8 cellular contexts compared by ENCODE assay signal in the genomic region with DNA sequence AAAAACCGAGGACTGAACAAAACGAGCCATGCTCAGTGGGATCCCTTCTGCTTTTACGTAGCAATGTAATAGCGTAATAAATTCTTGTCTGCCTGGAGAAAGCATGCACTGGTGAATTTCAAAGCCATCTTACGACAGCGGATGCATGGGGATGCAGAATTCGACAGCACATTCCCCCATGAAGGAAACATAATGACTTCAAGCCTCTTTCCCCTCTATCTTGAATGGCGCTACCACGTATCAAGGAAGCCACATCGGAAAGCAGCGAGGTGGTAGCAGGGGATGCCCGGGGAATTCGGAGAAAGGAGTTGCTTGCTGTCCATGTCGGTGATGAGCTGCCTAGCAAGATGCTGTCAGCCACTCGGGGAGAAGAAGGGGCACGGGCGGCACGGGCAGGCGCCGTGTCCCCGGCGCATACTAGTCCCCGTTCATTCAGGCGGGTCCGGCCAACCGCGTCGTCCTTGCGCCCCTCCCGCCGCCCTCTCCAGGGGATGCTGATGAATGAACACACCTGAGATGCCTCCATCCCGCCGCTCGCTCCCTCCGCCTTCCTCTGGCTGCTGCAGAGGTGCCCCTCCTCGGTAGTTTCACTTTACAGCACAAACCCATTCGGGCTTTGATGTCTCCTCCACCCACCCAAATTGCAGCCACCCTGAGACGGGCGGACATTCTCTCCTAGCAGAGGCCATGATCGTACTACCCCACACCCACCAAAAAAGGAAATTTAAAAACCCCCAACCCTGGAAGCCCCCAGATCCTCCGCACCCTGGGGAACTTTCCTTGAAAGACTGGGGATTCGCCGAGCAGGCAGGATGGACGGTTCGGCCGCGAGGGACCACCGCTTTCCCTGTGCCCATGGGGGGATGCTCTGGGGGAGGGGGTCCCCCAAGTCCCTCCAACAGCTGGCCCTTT. TPM values are rescaled to one million over a fixed set of nuclear protein-coding genes. Genes with fewer than 3 reads are reported as not detected.
DNase-seq lines count a peak whose midpoint lies in the region; ATAC-seq and TF ChIP-seq lines count a peak whose summit lies in the region.

No MANE protein-coding gene starts in this region.

- peak overlapping the region; percentile 68 to 72 for H3K27ac Mint-ChIP-seq in natural killer cell treated with Interleukin-12 subunit alpha and Interleukin-12 subunit beta and Interleukin-15 and Interleukin-18, amount 100 ng/mL, for 72 hours

- no peaks in the 10 kb centered on the region for H3K9me3 ChIP-seq in esophagus squamous epithelium
- H3K9me3 ChIP-seq in stomach smooth muscle (ENCODE audit: control insufficient read depth in 2 of 2, low read length in 2 of 2) = no peaks in the 10 kb centered on the region

- peaks cover 11% of the 10 kb centered on the region for H3K27me3 Mint-ChIP-seq in activated T-cell treated with anti-CD3 and anti-CD28 coated beads, Interleukin-2, amount 50 U/mL, for 4 hours (ENCODE audit: low read depth)
- H3K27me3 Mint-ChIP-seq in natural killer cell treated with Interleukin-12 subunit alpha and Interleukin-12 subunit beta and Interleukin-15 and Interleukin-18, amount 100 ng/mL, for 72 hours = peaks cover 7 to 16% of the 10 kb centered on the region in 2 donors

- no peaks in the 10 kb centered on the region for H3K27me3 ChIP-seq in esophagus squamous epithelium
- no peaks in the 10 kb centered on the region for H3K27me3 ChIP-seq in stomach smooth muscle (ENCODE audit: control insufficient read depth in 1 of 2, insufficient read depth in 2 of 2, low read length in 2 of 2)

- peak overlapping the region; percentile 98 for H3K4me3 Mint-ChIP-seq in activated T-cell treated with anti-CD3 and anti-CD28 coated beads, Interleukin-2, amount 50 U/mL, for 4 hours
- peak overlapping the region; percentile 99 for H3K4me3 Mint-ChIP-seq in natural killer cell treated with Interleukin-12 subunit alpha and Interleukin-12 subunit beta and Interleukin-15 and Interleukin-18, amount 100 ng/mL, for 72 hours

- H3K4me1 ChIP-seq in esophagus squamous epithelium (peaks cover 0 to 24% (median 0%) of the 10 kb centered on the region in 3 donors), stomach smooth muscle (ENCODE audit: control insufficient read depth, insufficient read depth, low read length) (peaks cover 30% of the 10 kb centered on the region)

- H3K9me3 Mint-ChIP-seq in activated T-cell treated with anti-CD3 and anti-CD28 coated beads, Interleukin-2, amount 50 U/mL, for 4 hours = no peaks in the 10 kb centered on the region
- no peaks in the 10 kb centered on the region for H3K9me3 Mint-ChIP-seq in natural killer cell treated with Interleukin-12 subunit alpha and Interleukin-12 subunit beta and Interleukin-15 and Interleukin-18, amount 100 ng/mL, for 72 hours

- 5 to 8% methylated on average over 23 to 39 of the region's 48 CpGs for WGBS in esophagus squamous epithelium, 2 donors

- H3K36me3 ChIP-seq in esophagus squamous epithelium (no peaks in the 10 kb centered on the region), stomach smooth muscle (ENCODE audit: control insufficient read depth in 2 of 2, insufficient read depth in 2 of 2, low read length in 2 of 2) (peaks cover 3 to 9% of the 10 kb centered on the region in 2 donors)

- TF ChIP-seq POLR2A in esophagus squamous epithelium (IDR thresholded peaks at IDR 0.05) = no peak

- TF ChIP-seq CTCF in esophagus squamous epithelium (IDR thresholded peaks at IDR 0.05) = no peak

- peak overlapping the region; percentile 99 for H3K9ac ChIP-seq in stomach smooth muscle (ENCODE audit: low read length in 2 of 2)

- ATAC-seq in activated T-cell treated with anti-CD3 and anti-CD28 coated beads, Interleukin-2, amount 50 U/mL, for 4 hours = peak; percentile 42 to 48
- ATAC-seq in natural killer cell treated with Interleukin-12 subunit alpha and Interleukin-12 subunit beta and Interleukin-15 and Interleukin-18, amount 100 ng/mL, for 72 hours = peak; percentile 1 to 17

- DNase-seq in NCI-H1436 (lab: John Stamatoyannopoulos, UW) (peak; percentile 29), NCI-H1436 treated with DMSO at 0.1 percent for 48 hours (lab: John Stamatoyannopoulos, UW) (no peak), NCI-H345 (lab: John Stamatoyannopoulos, UW) (peak; percentile 39), esophagus squamous epithelium (lab: John Stamatoyannopoulos, UW) (no peak), UCSD-AML1 (lab: John Stamatoyannopoulos, UW; ENCODE audit: unreplicated experiment) (no peak)
- peak; percentile 26 for DNase-seq in activated T-cell treated with anti-CD3 and anti-CD28 coated beads, Interleukin-2, amount 50 U/mL, for 4 hours
- peak; percentile 69 for DNase-seq in natural killer cell treated with Interleukin-12 subunit alpha and Interleukin-12 subunit beta and Interleukin-15 and Interleukin-18, amount 100 ng/mL, for 72 hours (ENCODE audit: low spot score)

- intact Hi-C loops in esophagus squamous epithelium (cut with DNase I) = no loop called here

- H3K4me1 Mint-ChIP-seq in activated T-cell treated with anti-CD3 and anti-CD28 coated beads, Interleukin-2, amount 50 U/mL, for 4 hours (ENCODE audit: low read depth) = peaks cover 11% of the 10 kb centered on the region
- H3K4me1 Mint-ChIP-seq in natural killer cell treated with Interleukin-12 subunit alpha and Interleukin-12 subunit beta and Interleukin-15 and Interleukin-18, amount 100 ng/mL, for 72 hours (ENCODE audit: low read depth in 2 of 2) = peaks cover 10 to 16% of the 10 kb centered on the region in 2 donors

- H3K27ac ChIP-seq in esophagus squamous epithelium (peak overlapping the region; percentile 91 to 94 (median 92)), stomach smooth muscle (ENCODE audit: low read length) (peak overlapping the region; percentile 97)

- H3K4me3 ChIP-seq in esophagus squamous epithelium = peak overlapping the region; percentile 78 to 83 (median 82)
- H3K4me3 ChIP-seq in stomach smooth muscle (ENCODE audit: low read length in 2 of 2) = peak overlapping the region; percentile 79 to 99

- no peaks in the 10 kb centered on the region for H3K36me3 Mint-ChIP-seq in activated T-cell treated with anti-CD3 and anti-CD28 coated beads, Interleukin-2, amount 50 U/mL, for 4 hours (ENCODE audit: insufficient read depth)
- no peaks in the 10 kb centered on the region for H3K36me3 Mint-ChIP-seq in natural killer cell treated with Interleukin-12 subunit alpha and Interleukin-12 subunit beta and Interleukin-15 and Interleukin-18, amount 100 ng/mL, for 72 hours

RNA-seq across cellular contexts. Expression of a gene that starts 0.6 kb away (rescaled TPM):
- total RNA-seq in activated T-cell treated with anti-CD3 and anti-CD28 coated beads, Interleukin-2, amount 50 U/mL, for 4 hours = under 1 TPM; 0.32 to 0.46 (median 0.38) TPM
- 100 to 1,000 TPM in 1 of 4 donors, 10 to 100 TPM in 3; 23.3 to 359 (median 72.2) TPM for total RNA-seq in esophagus squamous epithelium
- 1 to 10 TPM; 1.4 to 1.6 TPM for total RNA-seq in natural killer cell treated with Interleukin-12 subunit alpha and Interleukin-12 subunit beta and Interleukin-15 and Interleukin-18, amount 100 ng/mL, for 72 hours

Comparison
In these comparisons a context has a peak if more than half of its experiments do, and no peak if none do; other contexts are left out.
1. DNase-seq: peak in NCI-H1436 (single experiment), NCI-H345 (single experiment), activated T-cell treated with anti-CD3 and anti-CD28 coated beads, Interleukin-2, amount 50 U/mL, for 4 hours (single experiment) and natural killer cell treated with Interleukin-12 subunit alpha and Interleukin-12 subunit beta and Interleukin-15 and Interleukin-18, amount 100 ng/mL, for 72 hours (single experiment); none in NCI-H1436 treated with DMSO at 0.1 percent for 48 hours (single experiment), esophagus squamous epithelium (single experiment) and UCSD-AML1 (single experiment).
2. RNA of a gene that starts 0.6 kb away (total RNA-seq): 23.3 to 359 TPM in esophagus squamous epithelium; 1.4 to 1.6 TPM in natural killer cell treated with Interleukin-12 subunit alpha and Interleukin-12 subunit beta and Interleukin-15 and Interleukin-18, amount 100 ng/mL, for 72 hours and 0.32 to 0.46 TPM in activated T-cell treated with anti-CD3 and anti-CD28 coated beads, Interleukin-2, amount 50 U/mL, for 4 hours; every median in the first group is over 4 times any median in the second.